ENCODE assay signal across 21 cellular contexts in the genomic region with DNA sequence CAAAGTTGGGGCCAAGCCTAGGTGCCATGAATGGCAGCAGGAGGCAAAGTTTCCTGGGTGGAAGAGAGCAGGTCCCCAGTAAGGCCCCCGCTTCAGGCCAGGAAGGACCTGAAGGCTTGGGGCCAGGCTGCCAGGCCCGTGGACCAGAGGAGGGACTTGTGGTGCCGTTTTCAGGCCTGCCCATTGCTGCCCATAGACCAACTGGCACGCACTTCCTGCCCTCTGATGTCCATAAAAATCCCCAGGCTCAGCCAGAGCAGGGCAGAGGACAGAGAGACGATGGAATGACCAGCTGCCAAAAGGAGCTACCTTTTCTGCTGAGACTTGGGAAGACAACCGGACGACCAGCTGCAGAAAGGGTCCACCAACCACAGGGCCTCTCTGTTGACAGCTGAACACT.
DNase-seq lines count a peak whose midpoint lies in the region; ATAC-seq, FAIRE-seq and TF ChIP-seq lines count a peak whose summit lies in the region.
"Had no signal": no experiment of that assay in that cellular context is flagged by ENCODE, and none has a peak within 500 bp of the region (broad histone marks: within the 10 kb centered on the region; RNA-seq: fewer than 3 reads in every experiment).

No MANE protein-coding gene starts in this region.

- H3K27me3 ChIP-seq in HepG2 (ENCODE audit: control insufficient read depth in 1 of 2, insufficient read depth in 2 of 2, low read length in 2 of 2) (no peaks in the 10 kb centered on the region), right lobe of liver (no peaks in the 10 kb centered on the region), OCI-LY1 (ENCODE audit: insufficient read depth, low read length) (no peaks in the 10 kb centered on the region), neural progenitor cell (no peaks in the 10 kb centered on the region), aorta (ENCODE audit: control insufficient read depth in 1 of 2, insufficient read depth in 2 of 2, low read length in 1 of 2) (no peaks in the 10 kb centered on the region)

- H3K9me3 ChIP-seq in HepG2 (ENCODE audit: low read length) (no peaks in the 10 kb centered on the region), right lobe of liver (no peaks in the 10 kb centered on the region), OCI-LY1 (ENCODE audit: low read length) (no peaks in the 10 kb centered on the region), neural progenitor cell (ENCODE audit: low read depth) (no peaks in the 10 kb centered on the region), aorta (ENCODE audit: control insufficient read depth, low read length) (no peaks in the 10 kb centered on the region)

- H3K4me3 ChIP-seq in HepG2 (replicated peaks in 1 of 3; ENCODE audit: insufficient read depth in 1 of 3, low read depth in 2 of 3, low read length in 3 of 3): no peak overlapping the region
- no peak overlapping the region for H3K4me3 ChIP-seq in right lobe of liver
- no peak overlapping the region for H3K4me3 ChIP-seq in OCI-LY1 (ENCODE audit: low read depth, low read length, poor library complexity, severe bottlenecking)
- no peak overlapping the region for H3K4me3 ChIP-seq in neural progenitor cell
- H3K4me3 ChIP-seq in aorta (ENCODE audit: low read length in 2 of 2): no peak overlapping the region
- H3K4me3 ChIP-seq: A549, GM23248 had no signal

- H2AFZ ChIP-seq in HepG2 (ENCODE audit: low read length) (no peak overlapping the region), OCI-LY1 (ENCODE audit: low read length) (no peak overlapping the region), neural progenitor cell (replicated peaks) (peak overlapping the region; percentile 44)
- H2AFZ ChIP-seq: GM23248 had no signal

- intact Hi-C loops in HepG2 (cut with micrococcal nuclease; ENCODE audit: unreplicated experiment) (no loop called here), right lobe of liver (cut with DNase I) (no loop called here), aorta (cut with DNase I) (no loop called here)

- no peak for TF ChIP-seq CTCF in HepG2 (CRISPR knock-in tag; IDR thresholded peaks at IDR 0.05)
- TF ChIP-seq CTCF in right lobe of liver (IDR thresholded peaks at IDR 0.05): no peak
- TF ChIP-seq CTCF in OCI-LY1 (IDR thresholded peaks at IDR 0.05; ENCODE audit: low read length): no peak
- TF ChIP-seq CTCF in neural progenitor cell (IDR thresholded peaks at IDR 0.05): no peak

- TF ChIP-seq EP300 in HepG2 (IDR thresholded peaks at IDR 0.05; ENCODE audit: low read depth in 2 of 2, low read length in 2 of 2) (no peak), HepG2 (CRISPR knock-in tag; IDR thresholded peaks at IDR 0.05; ENCODE audit: borderline replicate concordance) (no peak)

- TF ChIP-seq RAD21 in HepG2 (CRISPR knock-in tag; IDR thresholded peaks at IDR 0.05): no peak

- BruUV-seq in HepG2 (replicated peaks; lab: Mats Ljungman, UMichigan): no TSS peak

- ATAC-seq in HepG2: peak; percentile 29
- no peak for ATAC-seq in right lobe of liver
- peak; percentile 50 for ATAC-seq in aorta (ENCODE audit: low FRiP score)
- no peak for ATAC-seq in GM21528 (IDR thresholded peaks at IDR 0.05; ENCODE audit: low FRiP score, unreplicated experiment)
- ATAC-seq in HG03139 (IDR thresholded peaks at IDR 0.05; ENCODE audit: unreplicated experiment): no peak

- no peaks in the 10 kb centered on the region for H3K4me1 Mint-ChIP-seq in neural progenitor cell
- H3K4me1 Mint-ChIP-seq: IgD-negative memory B cell had no signal

- no peaks in the 10 kb centered on the region for H3K9me3 Mint-ChIP-seq in neural progenitor cell

- H3K4me3 Mint-ChIP-seq in neural progenitor cell: no peak overlapping the region
- H3K4me3 Mint-ChIP-seq: CD4-positive, alpha-beta T cell; IgD-negative memory B cell had no signal

- in situ Hi-C loops in HepG2 (cut with HindIII; ENCODE audit: extremely low pct_ligation_motif_present, low pct_unique_long_range_greater_than_20kb): no loop called here

- POLR2A ChIA-PET in HepG2 (lab: Yijun Ruan, JAX): no interaction called here

- H3K27ac ChIP-seq in HepG2 (ENCODE audit: extremely low read length, insufficient read depth, low read length): no peak overlapping the region
- no peak overlapping the region for H3K27ac ChIP-seq in right lobe of liver
- H3K27ac ChIP-seq in OCI-LY1 (ENCODE audit: low read depth, low read length, poor library complexity, severe bottlenecking): peak overlapping the region; percentile 58
- H3K27ac ChIP-seq in neural progenitor cell: no peak overlapping the region
- no peak overlapping the region for H3K27ac ChIP-seq in aorta (ENCODE audit: low read depth in 1 of 2, low read length in 2 of 2)
- H3K27ac ChIP-seq: 22Rv1, A549, C4-2B, GM23248 had no signal

- H3K4me1 ChIP-seq in HepG2 (ENCODE audit: insufficient read depth, low read length) (no peaks in the 10 kb centered on the region), right lobe of liver (no peaks in the 10 kb centered on the region), OCI-LY1 (ENCODE audit: insufficient read depth, low read length, severe bottlenecking) (peaks cover 5% of the 10 kb centered on the region), neural progenitor cell (no peaks in the 10 kb centered on the region), aorta (ENCODE audit: control insufficient read depth in 1 of 2, insufficient read depth in 2 of 2, low read length in 2 of 2) (no peaks in the 10 kb centered on the region)
- H3K4me1 ChIP-seq: A549 had no signal

- 10% methylated on average over 4 of the region's 7 CpGs for WGBS in HepG2 (ENCODE audit: low lambda C conversion rate)
- WGBS in right lobe of liver (ENCODE audit: insufficient coverage, low coverage, low lambda C conversion rate, missing lambda C conversion rate): 40% methylated on average over 1 of the region's 7 CpGs
- WGBS in aorta, 2 donors: 84 to 90% methylated on average over 7 of the region's 7 CpGs

- DNase-seq in HepG2 (ENCODE audit: low spot score) (no peak), right lobe of liver (no peak), neural progenitor cell (ENCODE audit: low spot score) (no peak), aorta (no peak), SKM-1 (lab: John Stamatoyannopoulos, UW; ENCODE audit: unreplicated experiment) (no peak)
- DNase-seq: AML-193; CD4-positive, alpha-beta T cell; DMS153; DMS79; GDM1; GM23248; KBM-7 had no signal

- H3K9me2 ChIP-seq in OCI-LY1 (ENCODE audit: low read depth, low read length): no peaks in the 10 kb centered on the region

- H3F3A ChIP-seq in OCI-LY1 (ENCODE audit: insufficient read depth, low read length) (no peaks in the 10 kb centered on the region), neural progenitor cell (ENCODE audit: low read depth) (no peaks in the 10 kb centered on the region)

- H3K4me2 ChIP-seq in HepG2 (ENCODE audit: low read depth, low read length) (no peak overlapping the region), OCI-LY1 (ENCODE audit: low read length) (no peak overlapping the region), neural progenitor cell (no peak overlapping the region)
- H3K4me2 ChIP-seq: A549 had no signal

- H3K36me3 ChIP-seq in HepG2 (replicated peaks in 1 of 2; ENCODE audit: control insufficient read depth in 1 of 2, insufficient read depth in 2 of 2, low read length in 2 of 2) (no peaks in the 10 kb centered on the region), right lobe of liver (no peaks in the 10 kb centered on the region), OCI-LY1 (ENCODE audit: insufficient read depth, low read length) (no peaks in the 10 kb centered on the region), neural progenitor cell (no peaks in the 10 kb centered on the region), aorta (ENCODE audit: control insufficient read depth in 1 of 2, insufficient read depth in 2 of 2, low read length in 1 of 2) (no peaks in the 10 kb centered on the region)

- H3K27ac Mint-ChIP-seq in neural progenitor cell: no peak overlapping the region
- H3K27ac Mint-ChIP-seq: CD4-positive, alpha-beta T cell; IgD-negative memory B cell had no signal

- H3K27me3 Mint-ChIP-seq in neural progenitor cell (ENCODE audit: insufficient read depth, low read depth): no peaks in the 10 kb centered on the region
- H3K27me3 Mint-ChIP-seq: CD4-positive, alpha-beta T cell; IgD-negative memory B cell had no signal

- TF ChIP-seq POLR2A in HepG2 (IDR thresholded peaks at IDR 0.05; ENCODE audit: insufficient read depth in 1 of 2, low read depth in 2 of 2, low read length in 2 of 2): no peak
- no peak for TF ChIP-seq POLR2A in right lobe of liver (IDR thresholded peaks at IDR 0.05)

- no peak overlapping the region for H3K9ac ChIP-seq in HepG2 (ENCODE audit: insufficient read depth, low read depth, low read length)
- no peak overlapping the region for H3K9ac ChIP-seq in OCI-LY1 (ENCODE audit: low read length)
- no peak overlapping the region for H3K9ac ChIP-seq in neural progenitor cell
- H3K9ac ChIP-seq: GM23248 had no signal

- H3K36me3 Mint-ChIP-seq in neural progenitor cell: no peaks in the 10 kb centered on the region
- H3K36me3 Mint-ChIP-seq: IgD-negative memory B cell had no signal

- no peaks in the 10 kb centered on the region for H3K79me2 ChIP-seq in HepG2 (ENCODE audit: insufficient read depth, low read length)
- H3K79me2 ChIP-seq in OCI-LY1 (ENCODE audit: insufficient read depth, low read length): no peaks in the 10 kb centered on the region
- no peaks in the 10 kb centered on the region for H3K79me2 ChIP-seq in neural progenitor cell (ENCODE audit: low read depth)

- no peaks in the 10 kb centered on the region for H4K20me1 ChIP-seq in HepG2 (ENCODE audit: insufficient read depth, low read length)
- H4K20me1 ChIP-seq in OCI-LY1 (ENCODE audit: insufficient read depth, low read length): no peaks in the 10 kb centered on the region
- no peaks in the 10 kb centered on the region for H4K20me1 ChIP-seq in neural progenitor cell (ENCODE audit: low read depth)

- CTCF ChIA-PET in HepG2 (lab: Yijun Ruan, JAX; ENCODE audit: low intra/inter-chr PET ratio, low total read pairs): no interaction called here

- FAIRE-seq in HepG2 (lab: Jason Lieb, UNC): no peak
- FAIRE-seq: A549, GM19239, HTR-8/SVneo had no signal

TF ChIP-seq in HepG2, 621 proteins besides CTCF, POLR2A, EP300 and RAD21 (continues in another document):
- TF ChIP-seq, protein P1, sequence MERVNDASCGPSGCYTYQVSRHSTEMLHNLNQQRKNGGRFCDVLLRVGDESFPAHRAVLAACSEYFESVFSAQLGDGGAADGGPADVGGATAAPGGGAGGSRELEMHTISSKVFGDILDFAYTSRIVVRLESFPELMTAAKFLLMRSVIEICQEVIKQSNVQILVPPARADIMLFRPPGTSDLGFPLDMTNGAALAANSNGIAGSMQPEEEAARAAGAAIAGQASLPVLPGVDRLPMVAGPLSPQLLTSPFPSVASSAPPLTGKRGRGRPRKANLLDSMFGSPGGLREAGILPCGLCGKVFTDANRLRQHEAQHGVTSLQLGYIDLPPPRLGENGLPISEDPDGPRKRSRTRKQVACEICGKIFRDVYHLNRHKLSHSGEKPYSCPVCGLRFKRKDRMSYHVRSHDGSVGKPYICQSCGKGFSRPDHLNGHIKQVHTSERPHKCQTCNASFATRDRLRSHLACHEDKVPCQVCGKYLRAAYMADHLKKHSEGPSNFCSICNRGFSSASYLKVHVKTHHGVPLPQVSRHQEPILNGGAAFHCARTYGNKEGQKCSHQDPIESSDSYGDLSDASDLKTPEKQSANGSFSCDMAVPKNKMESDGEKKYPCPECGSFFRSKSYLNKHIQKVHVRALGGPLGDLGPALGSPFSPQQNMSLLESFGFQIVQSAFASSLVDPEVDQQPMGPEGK (CRISPR knock-in tag; IDR thresholded peaks at IDR 0.05): no peak
- TF ChIP-seq NKX3-1 (CRISPR knock-in tag; IDR thresholded peaks at IDR 0.05) (no peak), ISX (CRISPR knock-in tag; conservative IDR thresholded peaks at IDR 0.05) (no peak)

Comparison
In these comparisons a context has a peak if more than half of its experiments do, and no peak if none do; other contexts are left out.
1. ATAC-seq: peak in HepG2 (single experiment) and aorta (single experiment); none in right lobe of liver (0 of 4), GM21528 (single experiment) and HG03139 (single experiment).